8 cellular contexts compared by ENCODE assay signal in genomic region chr3:57557088-57557537, GRCh38. TPM values are rescaled to one million over a fixed set of nuclear protein-coding genes. Genes with fewer than 3 reads are reported as not detected.
A peak's percentile ranks its signal among the peaks of the same experiment; 100 is the strongest.
DNase-seq lines count a peak whose midpoint lies in the region; ATAC-seq and TF ChIP-seq lines count a peak whose summit lies in the region.

No MANE protein-coding gene starts in this region.

- H3K36me3 Mint-ChIP-seq in CD4-positive, CD25-positive, alpha-beta regulatory T cell: peaks cover 16% of the 10 kb centered on the region
- peaks cover 27 to 55% of the 10 kb centered on the region in 2 donors for H3K36me3 Mint-ChIP-seq in activated naive CD4-positive, alpha-beta T cell treated with anti-CD3 and anti-CD28 coated beads, Interleukin-2, amount 50 U/mL, for 72 hours

- no peak for TF ChIP-seq CTCF in Peyer's patch (IDR thresholded peaks at IDR 0.05)

- H3K9me3 ChIP-seq in CD4-positive, CD25-positive, alpha-beta regulatory T cell (ENCODE audit: control insufficient read depth in 2 of 2, low read length in 2 of 2): no peaks in the 10 kb centered on the region
- H3K9me3 ChIP-seq in Peyer's patch: no peaks in the 10 kb centered on the region

- no peak for TF ChIP-seq POLR2A in Peyer's patch (IDR thresholded peaks at IDR 0.05)

- peak overlapping the region; percentile 98 to 100 (median 99) for H3K27ac Mint-ChIP-seq in CD4-positive, CD25-positive, alpha-beta regulatory T cell
- peak overlapping the region; percentile 99 to 100 for H3K27ac Mint-ChIP-seq in activated naive CD4-positive, alpha-beta T cell treated with anti-CD3 and anti-CD28 coated beads, Interleukin-2, amount 50 U/mL, for 72 hours

- H3K4me1 Mint-ChIP-seq in CD4-positive, CD25-positive, alpha-beta regulatory T cell: peaks cover 23 to 61% (median 38%) of the 10 kb centered on the region in 4 donors

- peaks cover 0 to 2% (median 0%) of the 10 kb centered on the region in 7 donors for H3K9me3 Mint-ChIP-seq in CD4-positive, CD25-positive, alpha-beta regulatory T cell
- no peaks in the 10 kb centered on the region for H3K9me3 Mint-ChIP-seq in activated naive CD4-positive, alpha-beta T cell treated with anti-CD3 and anti-CD28 coated beads, Interleukin-2, amount 50 U/mL, for 72 hours

- H3K4me3 Mint-ChIP-seq in CD4-positive, CD25-positive, alpha-beta regulatory T cell: peak overlapping the region; percentile 91 to 99 (median 96)

- H3K4me1 ChIP-seq in CD4-positive, CD25-positive, alpha-beta regulatory T cell (ENCODE audit: control insufficient read depth, insufficient read depth, low read length, poor library complexity, severe bottlenecking): peaks cover 43% of the 10 kb centered on the region
- peaks cover 0 to 32% (median 16%) of the 10 kb centered on the region in 4 donors for H3K4me1 ChIP-seq in Peyer's patch

- peaks cover 6% of the 10 kb centered on the region for H3K36me3 ChIP-seq in CD4-positive, CD25-positive, alpha-beta regulatory T cell (ENCODE audit: control insufficient read depth, insufficient read depth, low read length)
- H3K36me3 ChIP-seq in Peyer's patch: peaks cover 0 to 20% (median 0%) of the 10 kb centered on the region in 3 donors

- H3K27ac ChIP-seq in CD4-positive, CD25-positive, alpha-beta regulatory T cell (ENCODE audit: insufficient read depth, low read length, poor library complexity, severe bottlenecking): peak overlapping the region; percentile 94
- H3K27ac ChIP-seq in Peyer's patch: peak overlapping the region; percentile 89 to 92 (median 91)

- DNase-seq in CD4-positive, CD25-positive, alpha-beta regulatory T cell: peak; percentile 2 to 78 (median 43)
- DNase-seq in Peyer's patch: peak; percentile 22 to 58 (median 57)
- DNase-seq in activated naive CD4-positive, alpha-beta T cell treated with anti-CD3 and anti-CD28 coated beads, Interleukin-2, amount 50 U/mL, for 72 hours (ENCODE audit: low spot score in 2 of 2): peak in 1 of 2 donors; percentile 65
- peak; percentile 28 for DNase-seq in stimulated activated CD4-positive, alpha-beta T cell treated with anti-CD3 and anti-CD28 coated beads, Interleukin-12 subunit alpha, Interleukin-12 subunit beta, amount 100 ng/mL, for 4 hours

- ATAC-seq in CD4-positive, CD25-positive, alpha-beta regulatory T cell (ENCODE audit: low read depth in 2 of 2): peak; percentile 51 to 53
- peak; percentile 16 for ATAC-seq in GM21723 (IDR thresholded peaks at IDR 0.05; ENCODE audit: unreplicated experiment)
- peak; percentile 64 to 69 for ATAC-seq in activated naive CD4-positive, alpha-beta T cell treated with anti-CD3 and anti-CD28 coated beads, Interleukin-2, amount 50 U/mL, for 72 hours
- ATAC-seq in HG02623 (IDR thresholded peaks at IDR 0.05; ENCODE audit: unreplicated experiment): no peak
- no peak for ATAC-seq in GM19351 (IDR thresholded peaks at IDR 0.05; ENCODE audit: unreplicated experiment)

- H3K27me3 ChIP-seq in CD4-positive, CD25-positive, alpha-beta regulatory T cell (ENCODE audit: control insufficient read depth, insufficient read depth, low read length): no peaks in the 10 kb centered on the region
- no peaks in the 10 kb centered on the region for H3K27me3 ChIP-seq in Peyer's patch

- H3K27me3 Mint-ChIP-seq in CD4-positive, CD25-positive, alpha-beta regulatory T cell: no peaks in the 10 kb centered on the region

- peak overlapping the region; percentile 79 for H3K4me3 ChIP-seq in CD4-positive, CD25-positive, alpha-beta regulatory T cell (ENCODE audit: low read depth, low read length)
- peak overlapping the region; percentile 76 to 91 (median 86) for H3K4me3 ChIP-seq in Peyer's patch
- peak overlapping the region; percentile 82 for H3K4me3 ChIP-seq in iPS-11a (ENCODE audit: low read depth, low read length)

RNA-seq across cellular contexts. Expression of gene PDE12, which starts 1.0 kb away (rescaled TPM):
- 33.2 TPM for total RNA-seq in CD4-positive, CD25-positive, alpha-beta regulatory T cell
- 10 to 100 TPM; 16.0 to 26.2 (median 19.1) TPM for polyA plus RNA-seq in CD4-positive, CD25-positive, alpha-beta regulatory T cell
- 10 to 100 TPM; 16.5 to 25.9 (median 22.2) TPM for total RNA-seq in Peyer's patch
- total RNA-seq in activated naive CD4-positive, alpha-beta T cell treated with anti-CD3 and anti-CD28 coated beads, Interleukin-2, amount 50 U/mL, for 72 hours: 10 to 100 TPM; 19.0 to 28.7 TPM

RNA-seq across cellular contexts. Expression of gene DNAH12, which starts 13.0 kb away (rescaled TPM):
- 0.22 TPM for total RNA-seq in CD4-positive, CD25-positive, alpha-beta regulatory T cell
- polyA plus RNA-seq in CD4-positive, CD25-positive, alpha-beta regulatory T cell: not detected
- under 1 TPM in 2 of 4 donors, not detected in 2; 0.13 to 0.35 TPM for total RNA-seq in Peyer's patch
- under 1 TPM; 0.04 to 0.05 TPM for total RNA-seq in activated naive CD4-positive, alpha-beta T cell treated with anti-CD3 and anti-CD28 coated beads, Interleukin-2, amount 50 U/mL, for 72 hours

RNA-seq across cellular contexts. Expression of gene ARF4, which starts 40.0 kb away (rescaled TPM):
- total RNA-seq in CD4-positive, CD25-positive, alpha-beta regulatory T cell: 84.6 TPM
- 100 to 1,000 TPM; 123 to 144 (median 132) TPM for polyA plus RNA-seq in CD4-positive, CD25-positive, alpha-beta regulatory T cell
- total RNA-seq in Peyer's patch: 100 to 1,000 TPM in 1 of 4 donors, 10 to 100 TPM in 3; 35.4 to 128 (median 82.9) TPM
- 10 to 100 TPM; 51.7 to 75.5 TPM for total RNA-seq in activated naive CD4-positive, alpha-beta T cell treated with anti-CD3 and anti-CD28 coated beads, Interleukin-2, amount 50 U/mL, for 72 hours

Comparison
In these comparisons a context has a peak if more than half of its experiments do, and no peak if none do; other contexts are left out.
1. ATAC-seq: peak in CD4-positive, CD25-positive, alpha-beta regulatory T cell (2 of 2), GM21723 (single experiment) and activated naive CD4-positive, alpha-beta T cell treated with anti-CD3 and anti-CD28 coated beads, Interleukin-2, amount 50 U/mL, for 72 hours (2 of 2); none in HG02623 (single experiment) and GM19351 (single experiment).
2. Peak in every context shown above with its lines, with median percentiles within 50 percentile points of each other: H3K4me3 ChIP-seq.